In the genomic region with DNA sequence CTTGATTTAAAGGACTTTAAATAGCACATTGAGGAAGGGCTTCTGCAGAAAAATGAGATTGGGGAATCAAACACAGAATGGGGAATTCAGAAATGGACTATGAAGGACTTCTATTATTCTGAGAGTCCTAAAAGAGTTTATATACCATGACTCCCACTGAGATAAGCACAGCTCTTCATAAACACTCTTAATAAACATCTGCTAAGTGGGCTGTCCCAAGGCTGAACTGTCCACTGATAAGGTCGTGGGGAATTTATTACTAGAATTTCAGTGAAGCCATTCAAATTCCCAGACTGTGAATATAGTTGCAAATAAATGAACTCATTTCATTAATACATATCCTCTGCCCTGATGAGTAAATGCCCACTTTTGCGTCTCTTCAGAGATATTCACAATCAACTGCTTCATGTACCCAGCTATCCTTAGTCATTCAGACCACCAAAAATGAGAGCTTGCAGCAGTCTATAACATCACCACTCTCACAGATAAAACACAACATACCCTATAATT, we compare ENCODE assay signal across 24 cellular contexts.
"Had no signal": no experiment of that assay in that cellular context is flagged by ENCODE, and none has a peak within 500 bp of the region (broad histone marks: within the 10 kb centered on the region; RNA-seq: fewer than 3 reads in every experiment).

No MANE protein-coding gene starts in this region.

- DNase-seq: activated B cell treated with CpG ODN at 0.5 μM for 24 hours; activated CD4-positive, alpha-beta memory T cell treated with anti-CD3 and anti-CD28 coated beads for 36 hours; activated CD4-positive, alpha-beta T cell treated with anti-CD3 and anti-CD28 coated beads for 48 hours; activated effector memory CD4-positive, alpha-beta T cell treated with anti-CD3 and anti-CD28 coated beads, Interleukin-2, amount 50 U/mL, for 16 hours; activated T-cell treated with anti-CD3 and anti-CD28 coated beads, Interleukin-2, amount 50 U/mL, for 72 hours; brain microvascular endothelial cell; caudate nucleus; dermis blood vessel endothelial cell; effector CD8-positive, alpha-beta T cell; erythroblast; foreskin keratinocyte; lower lobe of right lung; naive thymus-derived CD8-positive, alpha-beta T cell; posterior cingulate gyrus; right lobe of liver; stimulated activated CD4-positive, alpha-beta T cell treated with anti-CD3 and anti-CD28 coated beads, Interleukin-4, amount 100 ng/mL, for 1 hour; T1000 had no signal

- ATAC-seq: activated naive CD4-positive, alpha-beta T cell treated with anti-CD3 and anti-CD28 coated beads, Interleukin-2, amount 50 U/mL, for 72 hours; activated T-cell treated with anti-CD3 and anti-CD28 coated beads, Interleukin-2, amount 50 U/mL, for 72 hours; foreskin keratinocyte; left lobe of liver; lower lobe of right lung; right lobe of liver had no signal

- H3K4me3 Mint-ChIP-seq: activated B cell treated with CpG ODN at 0.5 μM for 24 hours; activated CD4-positive, alpha-beta memory T cell treated with anti-CD3 and anti-CD28 coated beads for 36 hours; activated T-cell treated with anti-CD3 and anti-CD28 coated beads, Interleukin-2, amount 50 U/mL, for 72 hours; naive thymus-derived CD8-positive, alpha-beta T cell; neural progenitor cell; type B pancreatic cell had no signal

- H3K4me3 ChIP-seq: ascending aorta, lower lobe of right lung, neural progenitor cell, right lobe of liver, thoracic aorta, vagina had no signal

- H3K4me1 Mint-ChIP-seq: activated B cell treated with CpG ODN at 0.5 μM for 24 hours had no signal

- H3K27me3 Mint-ChIP-seq: activated B cell treated with CpG ODN at 0.5 μM for 24 hours; activated CD4-positive, alpha-beta memory T cell treated with anti-CD3 and anti-CD28 coated beads for 36 hours; naive thymus-derived CD8-positive, alpha-beta T cell; type B pancreatic cell had no signal
